Comparison of ENCODE assay signal across 22 cellular contexts in genomic region chr7:2201128-2201527, GRCh38.
"Had no signal": no experiment of that assay in that cellular context is flagged by ENCODE, and none has a peak within 500 bp of the region (broad histone marks: within the 10 kb centered on the region; RNA-seq: fewer than 3 reads in every experiment).

No MANE protein-coding gene starts in this region.

- DNase-seq: dermis blood vessel endothelial cell; effector memory CD4-positive, alpha-beta T cell; foreskin keratinocyte; kidney; mesenchymal stem cell; midbrain; naive thymus-derived CD4-positive, alpha-beta T cell; nephron progenitor cell; nucleus accumbens; retina; small intestine; stimulated activated CD4-positive, alpha-beta T cell treated with anti-CD3 and anti-CD28 coated beads, Interleukin-12 subunit alpha, Interleukin-12 subunit beta, amount 100 ng/mL, for 4 hours; stimulated activated CD4-positive, alpha-beta T cell treated with anti-CD3 and anti-CD28 coated beads, Interleukin-1b, Interleukin-23, amount 100 ng/mL, for 48 hours; stimulated activated CD4-positive, alpha-beta T cell treated with anti-CD3 and anti-CD28 coated beads, Interleukin-4, amount 100 ng/mL, for 1 hour; stimulated activated CD8-positive, alpha-beta memory T cell treated with anti-CD3 and anti-CD28 coated beads, Interleukin-4, amount 100 ng/mL, for 48 hours; stimulated activated naive CD4-positive, alpha-beta T cell; stimulated activated naive CD8-positive, alpha-beta T cell treated with anti-CD3 and anti-CD28 coated beads, Interleukin-15, amount 100 ng/mL, for 72 hours; trophoblast cell had no signal

- H3K27ac Mint-ChIP-seq: naive thymus-derived CD4-positive, alpha-beta T cell; nephron progenitor cell had no signal

- H3K9me3 Mint-ChIP-seq: nephron progenitor cell; stimulated activated naive CD8-positive, alpha-beta T cell treated with anti-CD3 and anti-CD28 coated beads, Interleukin-15, amount 100 ng/mL, for 72 hours had no signal

- H3K4me3 Mint-ChIP-seq: naive thymus-derived CD4-positive, alpha-beta T cell; nephron progenitor cell; stimulated activated naive CD8-positive, alpha-beta T cell treated with anti-CD3 and anti-CD28 coated beads, Interleukin-15, amount 100 ng/mL, for 72 hours had no signal

- H3K27me3 Mint-ChIP-seq: naive thymus-derived CD4-positive, alpha-beta T cell; stimulated activated naive CD8-positive, alpha-beta T cell treated with anti-CD3 and anti-CD28 coated beads, Interleukin-15, amount 100 ng/mL, for 72 hours had no signal

- ATAC-seq: foreskin keratinocyte; gastroesophageal sphincter; heart left ventricle; left lobe of liver; naive thymus-derived CD4-positive, alpha-beta T cell; right lobe of liver; stimulated activated naive CD8-positive, alpha-beta T cell treated with anti-CD3 and anti-CD28 coated beads, Interleukin-15, amount 100 ng/mL, for 72 hours had no signal
